In the genomic region with DNA sequence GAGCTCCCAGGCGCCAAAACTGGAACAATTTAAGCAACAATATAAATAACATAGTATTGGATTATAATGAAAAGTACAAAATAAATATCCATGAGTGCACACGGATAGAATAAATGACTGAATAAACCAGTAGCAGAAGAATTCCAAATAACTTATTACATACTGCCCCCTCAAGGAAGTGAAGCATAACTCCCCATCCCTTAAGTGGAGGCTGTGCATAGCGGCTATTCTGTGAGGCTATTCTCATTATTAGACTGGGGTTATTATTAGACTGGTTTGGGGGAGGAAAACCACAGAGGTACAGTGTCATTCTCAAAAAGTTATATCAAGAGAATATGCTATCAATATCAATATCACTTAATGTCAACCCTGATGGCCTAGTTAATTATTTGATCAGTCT, we compare ENCODE assay signal across 11 cellular contexts.
DNase-seq lines count a peak whose midpoint lies in the region; ATAC-seq, FAIRE-seq and TF ChIP-seq lines count a peak whose summit lies in the region.
"Had no signal": no experiment of that assay in that cellular context is flagged by ENCODE, and none has a peak within 500 bp of the region (broad histone marks: within the 10 kb centered on the region; RNA-seq: fewer than 3 reads in every experiment).

No MANE protein-coding gene starts in this region.

- H3K9ac ChIP-seq in MM.1S (ENCODE audit: low read length), result no peak overlapping the region
- H3K9ac ChIP-seq in liver (ENCODE audit: low read depth in 1 of 2, low read length in 2 of 2), result no peak overlapping the region

- TF ChIP-seq CTCF in D721Med (IDR thresholded peaks at IDR 0.05; ENCODE audit: insufficient read depth, missing control alignments) (peak; percentile 14), MM.1S (IDR thresholded peaks at IDR 0.05; ENCODE audit: low read length) (peak; percentile 56), adrenal gland (IDR thresholded peaks at IDR 0.05) (peak in 5 of 6 experiments; percentile 16 to 34 (median 27)), liver (IDR thresholded peaks at IDR 0.05; ENCODE audit: low read depth, low read length, missing input control) (peak; percentile 18)

- no peak overlapping the region for H2AFZ ChIP-seq in MM.1S (ENCODE audit: low read length)

- no peaks in the 10 kb centered on the region for H3K79me2 ChIP-seq in MM.1S (ENCODE audit: low read length)

- H3K9me3 ChIP-seq in MM.1S (replicated peaks; ENCODE audit: insufficient read depth, low read length) (no peaks in the 10 kb centered on the region), adrenal gland (replicated peaks in 1 of 3) (no peaks in the 10 kb centered on the region), liver (ENCODE audit: control insufficient read depth in 4 of 4, low read length in 3 of 4) (no peaks in the 10 kb centered on the region)

- no peak for FAIRE-seq in D721Med (lab: Jason Lieb, UNC)

- no peak for ATAC-seq in GM21529 (IDR thresholded peaks at IDR 0.05; ENCODE audit: unreplicated experiment)
- no peak for ATAC-seq in sciatic nerve

- no peak for TF ChIP-seq POLR2A in adrenal gland (IDR thresholded peaks at IDR 0.05)

- no peak overlapping the region for H3K4me2 ChIP-seq in MM.1S (ENCODE audit: low read depth, low read length)

- TF ChIP-seq RAD21 in liver (IDR thresholded peaks at IDR 0.05), result peak; percentile 45 to 55

- DNase-seq in D721Med (ENCODE audit: insufficient read length, low spot score) (no peak), MM.1S (peak; percentile 52), adrenal gland (no peak), cerebellar nuclear complex (lab: John Stamatoyannopoulos, UW) (no peak), NCI-H146 (lab: John Stamatoyannopoulos, UW) (no peak), sciatic nerve (ENCODE audit: low spot score) (no peak)
- DNase-seq: activated CD4-positive, alpha-beta memory T cell treated with anti-CD3 and anti-CD28 coated beads, Interleukin-2, amount 10 ng/mL, durations not matched to agents 7 days and 5 days; effector CD4-positive, alpha-beta T cell; NCI-H2107 had no signal

- H3F3A ChIP-seq in MM.1S (ENCODE audit: insufficient read depth, low read length), result peaks cover 11% of the 10 kb centered on the region; the same call in 1 of the 2 replicates

- H3K27ac ChIP-seq in MM.1S (ENCODE audit: low read length) (no peak overlapping the region), adrenal gland (no peak overlapping the region), liver (ENCODE audit: low read depth in 1 of 2, low read length in 2 of 2) (no peak overlapping the region)

- intact Hi-C loops in adrenal gland (cut with DNase I) (loop anchor here (5.0 to 10.0 kb wide), 3 partner anchors 87 to 144 kb away; no protein-coding TSS in a partner anchor), sciatic nerve (cut with DNase I) (loop anchor here (1.0 to 5.0 kb wide), 2 partner anchors 92 to 344 kb away; no protein-coding TSS in a partner anchor)

- WGBS in adrenal gland, 4 donors, result 25 to 35% (median 29%) methylated on average over 3 of the region's 3 CpGs
- 40% methylated on average over 3 of the region's 3 CpGs for WGBS in liver

- H4K20me1 ChIP-seq in MM.1S (ENCODE audit: insufficient read depth, low read length), result no peaks in the 10 kb centered on the region

- H3K4me1 ChIP-seq in MM.1S (ENCODE audit: low read length) (peaks cover 18% of the 10 kb centered on the region), adrenal gland (replicated peaks in 1 of 2) (peaks cover 11 to 22% of the 10 kb centered on the region in 2 donors), liver (ENCODE audit: control insufficient read depth in 4 of 4, insufficient read depth in 4 of 4, low read length in 3 of 4) (peaks cover 6 to 18% (median 13%) of the 10 kb centered on the region in 4 donors)

- H3K36me3 ChIP-seq in MM.1S (replicated peaks; ENCODE audit: insufficient read depth, low read length) (no peaks in the 10 kb centered on the region), adrenal gland (replicated peaks in 1 of 2) (no peaks in the 10 kb centered on the region), liver (ENCODE audit: control insufficient read depth in 4 of 4, insufficient read depth in 3 of 4, low read depth in 1 of 4, low read length in 3 of 4) (no peaks in the 10 kb centered on the region)

- no peaks in the 10 kb centered on the region for H3K9me2 ChIP-seq in MM.1S (replicated peaks; ENCODE audit: insufficient read depth, low read length)

- H3K27me3 ChIP-seq in MM.1S (replicated peaks; ENCODE audit: insufficient read depth, low read length), result peaks cover 3% of the 10 kb centered on the region; the same call in 1 of the 2 replicates
- H3K27me3 ChIP-seq in adrenal gland, result no peaks in the 10 kb centered on the region
- no peaks in the 10 kb centered on the region for H3K27me3 ChIP-seq in liver (ENCODE audit: control insufficient read depth in 4 of 4, insufficient read depth in 4 of 4, low read length in 3 of 4)

- H3K4me3 ChIP-seq in MM.1S (ENCODE audit: low read length), result no peak overlapping the region
- H3K4me3 ChIP-seq in adrenal gland, result no peak overlapping the region
- no peak overlapping the region for H3K4me3 ChIP-seq in liver (ENCODE audit: low read depth in 1 of 3, low read length in 3 of 3)

TF ChIP-seq in liver, 16 proteins besides CTCF, POLR2A, EP300 and RAD21:
- TF ChIP-seq NR2F2 (IDR thresholded peaks at IDR 0.05), result no peak
- TF ChIP-seq, protein P1, sequence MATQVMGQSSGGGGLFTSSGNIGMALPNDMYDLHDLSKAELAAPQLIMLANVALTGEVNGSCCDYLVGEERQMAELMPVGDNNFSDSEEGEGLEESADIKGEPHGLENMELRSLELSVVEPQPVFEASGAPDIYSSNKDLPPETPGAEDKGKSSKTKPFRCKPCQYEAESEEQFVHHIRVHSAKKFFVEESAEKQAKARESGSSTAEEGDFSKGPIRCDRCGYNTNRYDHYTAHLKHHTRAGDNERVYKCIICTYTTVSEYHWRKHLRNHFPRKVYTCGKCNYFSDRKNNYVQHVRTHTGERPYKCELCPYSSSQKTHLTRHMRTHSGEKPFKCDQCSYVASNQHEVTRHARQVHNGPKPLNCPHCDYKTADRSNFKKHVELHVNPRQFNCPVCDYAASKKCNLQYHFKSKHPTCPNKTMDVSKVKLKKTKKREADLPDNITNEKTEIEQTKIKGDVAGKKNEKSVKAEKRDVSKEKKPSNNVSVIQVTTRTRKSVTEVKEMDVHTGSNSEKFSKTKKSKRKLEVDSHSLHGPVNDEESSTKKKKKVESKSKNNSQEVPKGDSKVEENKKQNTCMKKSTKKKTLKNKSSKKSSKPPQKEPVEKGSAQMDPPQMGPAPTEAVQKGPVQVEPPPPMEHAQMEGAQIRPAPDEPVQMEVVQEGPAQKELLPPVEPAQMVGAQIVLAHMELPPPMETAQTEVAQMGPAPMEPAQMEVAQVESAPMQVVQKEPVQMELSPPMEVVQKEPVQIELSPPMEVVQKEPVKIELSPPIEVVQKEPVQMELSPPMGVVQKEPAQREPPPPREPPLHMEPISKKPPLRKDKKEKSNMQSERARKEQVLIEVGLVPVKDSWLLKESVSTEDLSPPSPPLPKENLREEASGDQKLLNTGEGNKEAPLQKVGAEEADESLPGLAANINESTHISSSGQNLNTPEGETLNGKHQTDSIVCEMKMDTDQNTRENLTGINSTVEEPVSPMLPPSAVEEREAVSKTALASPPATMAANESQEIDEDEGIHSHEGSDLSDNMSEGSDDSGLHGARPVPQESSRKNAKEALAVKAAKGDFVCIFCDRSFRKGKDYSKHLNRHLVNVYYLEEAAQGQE (IDR thresholded peaks at IDR 0.05), result no peak
- TF ChIP-seq HNF4G (IDR thresholded peaks at IDR 0.05), result no peak
- TF ChIP-seq, protein P2, sequence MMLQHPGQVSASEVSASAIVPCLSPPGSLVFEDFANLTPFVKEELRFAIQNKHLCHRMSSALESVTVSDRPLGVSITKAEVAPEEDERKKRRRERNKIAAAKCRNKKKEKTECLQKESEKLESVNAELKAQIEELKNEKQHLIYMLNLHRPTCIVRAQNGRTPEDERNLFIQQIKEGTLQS (IDR thresholded peaks at IDR 0.05), result no peak
- TF ChIP-seq FOXA1 (IDR thresholded peaks at IDR 0.05), result no peak
- TF ChIP-seq JUND (IDR thresholded peaks at IDR 0.05), result no peak
- TF ChIP-seq HNF4A (conservative IDR thresholded peaks at IDR 0.05), result no peak
- no peak for TF ChIP-seq TAF1 (conservative IDR thresholded peaks at IDR 0.05)
- TF ChIP-seq FOXA2 (IDR thresholded peaks at IDR 0.05), result no peak
